In genomic region chr21:44510508-44511218, GRCh38 we compare ENCODE assay signal across 8 cellular contexts. TPM values are rescaled to one million over a fixed set of nuclear protein-coding genes. Genes with fewer than 3 reads are reported as not detected.
DNase-seq lines count a peak whose midpoint lies in the region; ATAC-seq, FAIRE-seq and TF ChIP-seq lines count a peak whose summit lies in the region.

No MANE protein-coding gene starts in this region.

- peak overlapping the region; percentile 8 for H3K4me3 ChIP-seq in bronchial epithelial cell (ENCODE audit: low read depth, low read length)

- DNase-seq in GM13976 (ENCODE audit: low spot score) (peak; percentile 92), NCI-H2107 treated with DMSO at 0.1 percent for 48 hours (lab: John Stamatoyannopoulos, UW; ENCODE audit: unreplicated experiment) (peak; percentile 77), bronchial epithelial cell (ENCODE audit: low read depth) (no peak), kidney tubule cell (ENCODE audit: low spot score) (peak; percentile 69), occipital lobe (lab: John Stamatoyannopoulos, UW) (no peak)
- DNase-seq in stimulated activated CD4-positive, alpha-beta T cell treated with anti-CD3 and anti-CD28 coated beads, TNF-alpha, amount 100 ng/mL, for 4 hours (ENCODE audit: low read depth in 3 of 3): peak; percentile 61 to 71 (median 65)

- TF ChIP-seq CTCF in GM13976 (IDR thresholded peaks at IDR 0.05; ENCODE audit: borderline replicate concordance, control extremely low read depth, extremely low read depth, insufficient read depth, missing control alignments) (peak; percentile 92), bronchial epithelial cell (IDR thresholded peaks at IDR 0.05; ENCODE audit: insufficient read depth, low read length, severe bottlenecking) (peak; percentile 71)

- FAIRE-seq in bronchial epithelial cell (lab: Jason Lieb, UNC): no peak

- H3K27me3 ChIP-seq in bronchial epithelial cell (ENCODE audit: control insufficient read depth, insufficient read depth, low read length): no peaks in the 10 kb centered on the region

- in situ Hi-C loops in GM13976 (cut with MboI; ENCODE audit: low sequenced_read_pairs, unreplicated experiment): no loop called here

- no peaks in the 10 kb centered on the region for H3K36me3 ChIP-seq in bronchial epithelial cell (ENCODE audit: control insufficient read depth, insufficient read depth, low read length)

- ATAC-seq in activated CD4-positive, CD25-positive, alpha-beta regulatory T cell treated with anti-CD3 and anti-CD28 coated beads, Interleukin-2, amount 50 U/mL, for 24 hours: peak; percentile 83 to 84
- no peak for ATAC-seq in GM18498 (IDR thresholded peaks at IDR 0.05; ENCODE audit: unreplicated experiment)

RNA-seq across cellular contexts. Expression of gene KRTAP10-1, which starts 29.3 kb away (rescaled TPM):
- total RNA-seq in bronchial epithelial cell (not detected in 2 replicates), occipital lobe (not detected)

RNA-seq across cellular contexts. Expression of gene KRTAP10-2, which starts 40.6 kb away (rescaled TPM):
- not detected in 2 replicates for total RNA-seq in bronchial epithelial cell
- total RNA-seq in occipital lobe: not detected

RNA-seq across cellular contexts. Expression of gene KRTAP10-3, which starts 47.9 kb away (rescaled TPM):
- total RNA-seq in bronchial epithelial cell (not detected in 2 replicates), occipital lobe (not detected)

RNA-seq across cellular contexts. Expression of gene LRRC3, which starts 55.4 kb away (rescaled TPM):
- total RNA-seq in bronchial epithelial cell (under 0.01 and 0.38 TPM in 2 replicates), occipital lobe (4.8 TPM)

Comparison
In these comparisons a context has a peak if more than half of its experiments do, and no peak if none do; other contexts are left out.
1. DNase-seq: peak in GM13976 (single experiment), NCI-H2107 treated with DMSO at 0.1 percent for 48 hours (single experiment), kidney tubule cell (single experiment) and stimulated activated CD4-positive, alpha-beta T cell treated with anti-CD3 and anti-CD28 coated beads, TNF-alpha, amount 100 ng/mL, for 4 hours (3 of 3); none in bronchial epithelial cell (single experiment) and occipital lobe (single experiment).